Comparison of ENCODE assay signal across 20 cellular contexts in the genomic region with DNA sequence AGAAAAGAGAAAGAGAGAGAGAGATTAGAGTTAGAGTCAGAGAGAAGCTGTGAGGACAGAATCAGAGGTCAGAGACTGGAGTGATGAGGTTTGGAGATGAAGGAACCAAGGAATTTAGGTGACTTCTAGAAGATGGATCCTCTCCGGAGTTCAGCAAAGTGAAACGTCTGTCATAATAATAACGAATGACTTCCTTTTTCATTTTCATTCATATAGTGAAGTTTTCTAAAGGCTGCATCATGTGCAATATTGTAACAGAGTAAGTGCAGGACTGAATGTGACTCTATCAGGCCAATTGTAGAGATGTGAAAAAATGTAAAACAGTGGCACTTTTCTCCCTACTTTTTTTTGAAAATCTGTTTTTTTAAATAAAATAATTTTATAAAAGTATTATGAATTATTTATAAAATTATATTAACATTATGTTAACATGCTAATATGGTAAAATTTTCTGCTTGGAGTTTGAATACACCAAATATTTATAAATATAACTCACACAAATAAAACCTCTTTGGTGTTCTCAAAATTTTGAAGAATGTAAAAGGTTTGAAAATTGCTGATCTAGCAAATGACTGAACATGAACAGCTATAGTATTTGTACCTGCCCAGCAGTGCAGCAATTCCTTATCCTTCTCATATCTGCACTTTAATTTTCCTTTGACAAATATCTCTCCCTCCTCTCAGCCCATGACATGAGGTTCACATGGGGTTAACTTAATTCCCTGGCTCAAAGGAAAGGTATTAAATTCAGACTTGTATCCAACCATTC. TPM values are rescaled to one million over a fixed set of nuclear protein-coding genes. Genes with fewer than 3 reads are reported as not detected.
"Had no signal": no experiment of that assay in that cellular context is flagged by ENCODE, and none has a peak within 500 bp of the region (broad histone marks: within the 10 kb centered on the region; RNA-seq: fewer than 3 reads in every experiment).

No MANE protein-coding gene starts in this region.

- H3K27ac ChIP-seq: hepatocyte, left lung, ovary, sigmoid colon, spleen, thoracic aorta, upper lobe of right lung had no signal

- DNase-seq: activated CD4-positive, alpha-beta T cell treated with anti-CD3 and anti-CD28 coated beads for 48 hours; activated CD8-positive, alpha-beta memory T cell treated with anti-CD3 and anti-CD28 coated beads, Interleukin-2, amount 50 U/mL, for 4 hours; activated CD8-positive, alpha-beta T cell treated with anti-CD3 and anti-CD28 coated beads, Interleukin-2, amount 10 ng/mL, durations not matched to agents 7 days and 5 days; activated effector memory CD4-positive, alpha-beta T cell treated with anti-CD3 and anti-CD28 coated beads, Interleukin-2, amount 50 U/mL, for 16 hours; activated T-cell treated with anti-CD3 and anti-CD28 coated beads, Interleukin-2, amount 50 U/mL, for 48 hours; islet precursor cell; left lung; naive thymus-derived CD4-positive, alpha-beta T cell; ovary; sigmoid colon; spleen; upper lobe of right lung had no signal

- H3K4me3 ChIP-seq: hepatocyte, left lung, ovary, sigmoid colon, spleen, thoracic aorta, upper lobe of right lung had no signal

- FAIRE-seq: endometrium, TTC549 had no signal

- H3K27me3 ChIP-seq: ovary had no signal

- H2AFZ ChIP-seq: hepatocyte had no signal

- H3K9me3 ChIP-seq: left lung, ovary, sigmoid colon, thoracic aorta, upper lobe of right lung had no signal

- H3K36me3 ChIP-seq: left lung, ovary, sigmoid colon, spleen, thoracic aorta, upper lobe of right lung had no signal

- H3K79me2 ChIP-seq: hepatocyte had no signal

- H3K4me2 ChIP-seq: hepatocyte had no signal

- ATAC-seq: activated CD8-positive, alpha-beta T cell treated with anti-CD3 and anti-CD28 coated beads, Interleukin-2, amount 10 ng/mL, durations not matched to agents 7 days and 5 days; activated naive CD4-positive, alpha-beta T cell treated with anti-CD3 and anti-CD28 coated beads, Interleukin-2, amount 50 U/mL, for 72 hours; esophagus mucosa; left lung; naive thymus-derived CD4-positive, alpha-beta T cell; upper lobe of right lung; WTC11 had no signal

RNA-seq across cellular contexts. Expression of a gene that starts 4.2 kb away (rescaled TPM):
- total RNA-seq: cardiac septum, ovary, sigmoid colon, upper lobe of right lung had no signal
- polyA plus RNA-seq: hepatocyte; naive thymus-derived CD4-positive, alpha-beta T cell had no signal
